ENCODE assay signal across 23 cellular contexts in the genomic region with DNA sequence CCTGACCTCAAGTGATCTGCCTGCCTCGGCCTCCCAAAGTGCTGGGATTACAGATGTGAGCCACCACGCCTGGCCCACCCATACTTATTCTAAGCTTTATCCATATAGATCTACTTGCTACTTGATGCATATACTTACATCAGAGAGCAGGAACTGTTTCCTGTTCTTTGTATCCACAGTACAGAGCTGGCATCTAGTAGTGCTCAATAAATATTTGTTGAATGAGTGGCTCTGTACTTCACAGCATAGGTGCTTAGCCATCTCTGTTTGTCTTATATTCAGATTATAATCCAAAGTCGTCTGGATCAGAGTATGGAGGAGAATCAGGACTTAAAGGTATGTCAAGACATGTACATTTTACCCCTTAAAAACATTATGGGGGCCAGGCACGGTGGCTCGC.
"Had no signal": no experiment of that assay in that cellular context is flagged by ENCODE, and none has a peak within 500 bp of the region (broad histone marks: within the 10 kb centered on the region; RNA-seq: fewer than 3 reads in every experiment).

No MANE protein-coding gene starts in this region.

- H3K27me3 ChIP-seq: ascending aorta, esophagus squamous epithelium, ovary, right atrium auricular region, spleen, testis had no signal

- H3K4me3 ChIP-seq: ascending aorta, coronary artery, esophagus squamous epithelium, ovary, psoas muscle, right atrium auricular region, spleen, testis had no signal

- H3K9me3 ChIP-seq: ascending aorta, esophagus squamous epithelium, ovary, psoas muscle, right atrium auricular region, spleen, testis had no signal

- ATAC-seq: activated CD4-positive, alpha-beta T cell treated with anti-CD3 and anti-CD28 coated beads for 36 hours; activated CD8-positive, alpha-beta memory T cell treated with anti-CD3 and anti-CD28 coated beads, Interleukin-2, amount 10 ng/mL, durations not matched to agents 7 days and 5 days; activated CD8-positive, alpha-beta T cell treated with anti-CD3 and anti-CD28 coated beads, Interleukin-2, amount 10 ng/mL, durations not matched to agents 7 days and 5 days; effector memory CD8-positive, alpha-beta T cell; psoas muscle; T-cell had no signal

- H3K27ac ChIP-seq: ascending aorta, coronary artery, ovary, psoas muscle, spleen, testis had no signal

- DNase-seq: activated CD4-positive, alpha-beta T cell treated with anti-CD3 and anti-CD28 coated beads for 36 hours; activated CD4-positive, CD25-positive, alpha-beta regulatory T cell; activated CD8-positive, alpha-beta memory T cell treated with anti-CD3 and anti-CD28 coated beads, Interleukin-2, amount 10 ng/mL, durations not matched to agents 7 days and 5 days; activated CD8-positive, alpha-beta T cell treated with anti-CD3 and anti-CD28 coated beads, Interleukin-2, amount 10 ng/mL, durations not matched to agents 7 days and 5 days; activated naive CD4-positive, alpha-beta T cell treated with anti-CD3 and anti-CD28 coated beads for 36 hours; activated naive CD8-positive, alpha-beta T cell treated with anti-CD3 and anti-CD28 coated beads, Interleukin-2, amount 10 ng/mL, durations not matched to agents 7 days and 5 days; activated T-cell treated with anti-CD3 and anti-CD28 coated beads, Interleukin-2, amount 50 U/mL, for 48 hours; effector memory CD8-positive, alpha-beta T cell; esophagus squamous epithelium; foreskin melanocyte; glutamatergic neuron; mammary epithelial cell; naive B cell; ovary; psoas muscle; spleen; stimulated activated naive CD4-positive, alpha-beta T cell treated with Interleukin-2 at 50 U/mL for 16 hours; T-cell; testis; trophoblast cell had no signal

- H3K36me3 ChIP-seq: ovary had no signal

- H3K4me1 ChIP-seq: spleen, testis had no signal
